In the genomic region with DNA sequence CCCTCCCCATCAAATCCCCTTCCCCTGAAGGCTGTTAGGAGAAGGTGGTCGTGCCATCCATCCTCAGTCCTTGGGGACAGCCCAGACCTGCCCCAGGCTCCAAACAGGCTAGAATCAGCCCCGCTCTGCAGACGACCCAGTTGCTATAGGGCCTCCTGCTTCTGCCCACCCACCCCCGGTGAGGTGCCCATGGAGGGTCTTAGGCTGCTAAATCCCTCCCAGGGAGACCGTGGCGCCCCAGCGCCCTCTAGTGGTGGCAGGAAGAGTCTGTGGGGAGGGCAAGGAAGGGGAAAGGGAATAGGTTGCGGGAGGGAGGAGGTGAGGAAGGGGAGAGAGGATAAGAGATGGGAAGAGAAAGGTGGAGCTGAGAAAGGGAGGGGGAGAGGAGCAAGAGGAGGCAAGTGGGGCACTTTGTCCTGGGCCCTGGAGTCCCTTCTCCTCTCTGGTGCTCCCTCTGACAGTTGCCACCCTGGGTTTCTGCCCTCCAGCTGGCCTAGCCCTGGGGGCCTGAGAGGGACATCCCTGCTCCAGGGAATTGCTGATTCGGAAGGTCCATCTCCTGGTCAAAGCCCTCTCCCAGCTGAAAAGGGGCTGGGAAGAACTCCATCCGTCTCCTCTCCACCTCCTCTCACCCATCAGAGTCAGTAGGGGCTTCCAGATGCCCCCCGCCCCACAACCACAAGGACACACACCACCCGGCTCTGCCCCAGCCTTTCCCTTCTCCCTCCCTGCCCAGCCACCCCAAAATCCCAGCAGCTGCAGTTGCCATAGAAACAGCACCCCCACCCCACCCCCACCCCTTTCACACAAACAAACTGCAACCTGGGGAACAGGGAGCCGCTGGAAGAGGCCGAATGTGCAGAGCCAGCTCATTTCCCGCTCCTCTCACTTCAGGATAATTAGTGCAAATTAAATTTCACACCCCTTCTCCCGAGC, we compare ENCODE assay signal across 9 cellular contexts. TPM values are rescaled to one million over a fixed set of nuclear protein-coding genes. Genes with fewer than 3 reads are reported as not detected.
DNase-seq lines count a peak whose midpoint lies in the region; ATAC-seq and TF ChIP-seq lines count a peak whose summit lies in the region.
"Had no signal": no experiment of that assay in that cellular context is flagged by ENCODE, and none has a peak within 500 bp of the region (broad histone marks: within the 10 kb centered on the region; RNA-seq: fewer than 3 reads in every experiment).

No MANE protein-coding gene starts in this region.

- H3K36me3 Mint-ChIP-seq in stimulated activated effector memory CD8-positive, alpha-beta T cell treated with anti-CD3 and anti-CD28 coated beads, Interleukin-12 subunit alpha, Interleukin-12 subunit beta, amount 100 ng/mL, for 72 hours: no peaks in the 10 kb centered on the region

- no peak overlapping the region for H3K4me3 Mint-ChIP-seq in stimulated activated effector memory CD8-positive, alpha-beta T cell treated with anti-CD3 and anti-CD28 coated beads, Interleukin-12 subunit alpha, Interleukin-12 subunit beta, amount 100 ng/mL, for 72 hours
- H3K4me3 Mint-ChIP-seq: central memory CD8-positive, alpha-beta T cell had no signal

- ATAC-seq in Right ventricle myocardium inferior: peak; percentile 48
- ATAC-seq in left lobe of liver: peak; percentile 23
- peak; percentile 41 for ATAC-seq in stimulated activated effector memory CD8-positive, alpha-beta T cell treated with anti-CD3 and anti-CD28 coated beads, Interleukin-12 subunit alpha, Interleukin-12 subunit beta, amount 100 ng/mL, for 72 hours
- ATAC-seq in HG03565 (IDR thresholded peaks at IDR 0.05; ENCODE audit: unreplicated experiment): no peak

- H3K9me3 Mint-ChIP-seq in stimulated activated effector memory CD8-positive, alpha-beta T cell treated with anti-CD3 and anti-CD28 coated beads, Interleukin-12 subunit alpha, Interleukin-12 subunit beta, amount 100 ng/mL, for 72 hours: no peaks in the 10 kb centered on the region
- H3K9me3 Mint-ChIP-seq: central memory CD8-positive, alpha-beta T cell had no signal

- CTCF ChIA-PET in RWPE1 (lab: Yijun Ruan, JAX): interaction anchor here (0.6 to 2.1 kb wide), 8 partner anchors 9 to 273 kb away, joined by 3 to 16 read pairs (median 4); no protein-coding TSS in a partner anchor

- POLR2A ChIA-PET in RWPE1 (lab: Yijun Ruan, JAX; ENCODE audit: low non-redundant PET): no interaction called here

- no peaks in the 10 kb centered on the region for H3K4me1 Mint-ChIP-seq in stimulated activated effector memory CD8-positive, alpha-beta T cell treated with anti-CD3 and anti-CD28 coated beads, Interleukin-12 subunit alpha, Interleukin-12 subunit beta, amount 100 ng/mL, for 72 hours
- H3K4me1 Mint-ChIP-seq: central memory CD8-positive, alpha-beta T cell had no signal

- intact Hi-C loops in Right ventricle myocardium inferior (cut with DNase I): loop anchor here (5.0 kb wide), 1 partner anchor 218 kb away; no protein-coding TSS in a partner anchor
- intact Hi-C loops in cardiac septum (cut with DNase I): loop anchor here (5.0 kb wide), 2 partner anchors 203 to 218 kb away; no protein-coding TSS in a partner anchor

- H3K4me3 ChIP-seq in astrocyte of the cerebellum (ENCODE audit: low read depth, low read length): no peak overlapping the region

- H3K27ac Mint-ChIP-seq in stimulated activated effector memory CD8-positive, alpha-beta T cell treated with anti-CD3 and anti-CD28 coated beads, Interleukin-12 subunit alpha, Interleukin-12 subunit beta, amount 100 ng/mL, for 72 hours: no peak overlapping the region

- DNase-seq in Right ventricle myocardium inferior (ENCODE audit: missing footprints) (peak; percentile 59), cardiac septum (ENCODE audit: low spot score) (no peak), RWPE1 (ENCODE audit: low spot score) (peak; percentile 54), astrocyte of the cerebellum (ENCODE audit: low read depth) (no peak), left lobe of liver (ENCODE audit: low spot score) (no peak), NCI-H187 (lab: John Stamatoyannopoulos, UW) (no peak)
- peak; percentile 29 to 64 for DNase-seq in stimulated activated effector memory CD8-positive, alpha-beta T cell treated with anti-CD3 and anti-CD28 coated beads, Interleukin-12 subunit alpha, Interleukin-12 subunit beta, amount 100 ng/mL, for 72 hours (ENCODE audit: low spot score in 2 of 2)

- TF ChIP-seq CTCF in RWPE1 (conservative IDR thresholded peaks at IDR 0.05; ENCODE audit: low read depth) (peak; percentile 69), astrocyte of the cerebellum (IDR thresholded peaks at IDR 0.05; ENCODE audit: low read depth, low read length, missing control alignments) (peak; percentile 87)

- in situ Hi-C loops in astrocyte of the cerebellum (cut with HindIII; ENCODE audit: low sequenced_read_pairs): no loop called here

- H3K27ac ChIP-seq in RWPE1: no peak overlapping the region

RNA-seq across cellular contexts. Expression of gene CAMK2N1, which starts 55.4 kb away (rescaled TPM):
- total RNA-seq in Right ventricle myocardium inferior: 11.8 TPM
- 11.7 TPM for total RNA-seq in cardiac septum
- total RNA-seq in left lobe of liver: 27.4 TPM

Comparison
In these comparisons a context has a peak if more than half of its experiments do, and no peak if none do; other contexts are left out.
1. DNase-seq: peak in Right ventricle myocardium inferior (single experiment), RWPE1 (single experiment) and stimulated activated effector memory CD8-positive, alpha-beta T cell treated with anti-CD3 and anti-CD28 coated beads, Interleukin-12 subunit alpha, Interleukin-12 subunit beta, amount 100 ng/mL, for 72 hours (2 of 2); none in cardiac septum (single experiment), astrocyte of the cerebellum (single experiment), left lobe of liver (single experiment) and NCI-H187 (0 of 2).